Comparison of ENCODE assay signal across 1 cellular context in the genomic region with DNA sequence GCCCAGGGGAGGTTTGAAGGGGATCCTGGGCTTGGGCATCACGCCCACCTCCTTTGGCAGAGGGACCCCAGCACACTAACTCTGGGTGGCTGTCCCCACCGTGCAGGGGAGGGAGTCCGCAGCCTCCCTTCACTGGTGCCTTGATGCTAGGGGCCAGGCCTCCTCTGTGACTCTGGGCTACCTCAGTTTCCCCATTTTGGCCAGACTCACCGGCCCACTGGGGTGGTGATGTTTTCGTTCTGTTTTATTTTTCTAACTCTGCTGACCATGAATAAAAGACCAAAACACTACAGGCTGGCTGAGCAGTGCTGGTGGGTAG.
TF ChIP-seq lines count a peak whose summit lies in the region.

No MANE protein-coding gene starts in this region.

TF ChIP-seq in IMR-90, 13 proteins besides CTCF, POLR2A, EP300 and RAD21:
- TF ChIP-seq MAFK (IDR thresholded peaks at IDR 0.05; ENCODE audit: low read depth, low read length) (no peak), NFE2L2 (IDR thresholded peaks at IDR 0.05; ENCODE audit: low read depth, low read length) (no peak), BHLHE40 (IDR thresholded peaks at IDR 0.05; ENCODE audit: low read depth, low read length) (no peak), MXI1 (IDR thresholded peaks at IDR 0.05; ENCODE audit: borderline replicate concordance, low read depth, low read length) (no peak), MAZ (IDR thresholded peaks at IDR 0.05; ENCODE audit: borderline replicate concordance, low read depth, low read length) (no peak), SMC3 (IDR thresholded peaks at IDR 0.05; ENCODE audit: low read depth, low read length) (no peak), CHD1 (IDR thresholded peaks at IDR 0.05; ENCODE audit: low read depth, low read length) (no peak), CEBPB (IDR thresholded peaks at IDR 0.05; ENCODE audit: low read depth, low read length) (no peak), FOS (IDR thresholded peaks at IDR 0.05; ENCODE audit: low read depth, low read length) (no peak), RCOR1 (IDR thresholded peaks at IDR 0.05; ENCODE audit: insufficient replicate concordance, low read length) (no peak), ELK1 (IDR thresholded peaks at IDR 0.05; ENCODE audit: borderline replicate concordance, low read depth, low read length) (no peak)
- TF ChIP-seq, protein P1, sequence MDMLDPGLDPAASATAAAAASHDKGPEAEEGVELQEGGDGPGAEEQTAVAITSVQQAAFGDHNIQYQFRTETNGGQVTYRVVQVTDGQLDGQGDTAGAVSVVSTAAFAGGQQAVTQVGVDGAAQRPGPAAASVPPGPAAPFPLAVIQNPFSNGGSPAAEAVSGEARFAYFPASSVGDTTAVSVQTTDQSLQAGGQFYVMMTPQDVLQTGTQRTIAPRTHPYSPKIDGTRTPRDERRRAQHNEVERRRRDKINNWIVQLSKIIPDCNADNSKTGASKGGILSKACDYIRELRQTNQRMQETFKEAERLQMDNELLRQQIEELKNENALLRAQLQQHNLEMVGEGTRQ (IDR thresholded peaks at IDR 0.05; ENCODE audit: low read depth, low read length): no peak
